Comparison of ENCODE assay signal across 2 cellular contexts in the genomic region with DNA sequence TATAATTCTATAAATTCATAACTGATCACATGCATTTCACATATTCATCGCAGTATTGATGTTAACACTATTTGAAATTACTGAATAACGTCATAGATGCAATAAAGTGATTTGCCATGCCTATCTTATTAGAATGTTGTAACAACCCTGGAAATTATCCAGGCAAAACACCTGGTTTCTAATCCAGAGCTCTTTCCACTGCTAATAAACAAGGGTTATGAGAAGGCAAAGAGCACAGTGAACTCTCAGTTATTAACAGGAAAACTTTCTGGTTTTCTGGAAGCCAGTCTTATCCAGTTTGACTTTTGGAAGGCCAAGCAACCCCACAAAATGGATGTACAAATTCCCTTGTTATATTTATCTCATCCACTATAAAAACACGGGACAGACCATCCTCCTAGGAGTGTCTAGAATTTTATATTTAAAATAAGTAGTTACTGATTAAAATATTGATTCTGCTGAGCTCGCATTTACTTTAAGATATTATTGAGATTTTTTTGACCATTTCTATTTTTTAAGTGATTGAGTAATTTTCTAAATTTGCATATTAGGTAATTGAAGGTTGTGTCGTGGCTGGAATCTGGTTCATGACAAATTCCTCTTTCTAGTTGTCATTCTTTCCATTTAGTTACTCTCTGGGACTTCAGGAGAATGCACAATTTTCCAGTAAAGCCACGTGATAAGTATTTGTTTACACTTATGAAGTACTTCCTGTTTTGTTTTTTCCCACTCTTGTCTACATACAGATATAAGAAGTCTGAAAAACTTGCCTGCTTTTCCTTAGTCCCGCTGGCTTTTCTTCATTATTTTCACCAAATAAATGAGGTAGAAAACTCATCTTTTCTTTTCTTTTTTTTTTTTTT.
TF ChIP-seq lines count a peak whose summit lies in the region.

No MANE protein-coding gene starts in this region.

TF ChIP-seq in K562, 482 proteins besides CTCF, POLR2A, EP300 and RAD21 (continued from another document):
- no peak for TF ChIP-seq POLR2B (IDR thresholded peaks at IDR 0.05; ENCODE audit: low read depth, partially characterized antibody)
- TF ChIP-seq ZNF639 (CRISPR knock-in tag; conservative IDR thresholded peaks at IDR 0.05 in 1 of 2, IDR thresholded peaks at IDR 0.05 in 1 of 2), result no peak
- no peak for TF ChIP-seq CREBBP (IDR thresholded peaks at IDR 0.05; ENCODE audit: low read depth, low read length)
- TF ChIP-seq HDAC2 (IDR thresholded peaks at IDR 0.05), result no peak
- no peak for TF ChIP-seq RBM22 (IDR thresholded peaks at IDR 0.05; ENCODE audit: low read depth, low read length, poor library complexity, severe bottlenecking)
- no peak for TF ChIP-seq RBM15 (IDR thresholded peaks at IDR 0.05; ENCODE audit: insufficient read depth, low read length)
- no peak for TF ChIP-seq ETV6 (IDR thresholded peaks at IDR 0.05; ENCODE audit: borderline replicate concordance in 1 of 2, low read depth in 2 of 2, low read length in 1 of 2)
- TF ChIP-seq ETV6 (CRISPR knock-in tag; IDR thresholded peaks at IDR 0.05; ENCODE audit: borderline replicate concordance), result no peak
- TF ChIP-seq NFATC3 (IDR thresholded peaks at IDR 0.05), result no peak
- no peak for TF ChIP-seq STAT5B (CRISPR knock-in tag; IDR thresholded peaks at IDR 0.05)
- no peak for TF ChIP-seq ERF (CRISPR knock-in tag; IDR thresholded peaks at IDR 0.05)
- peak; percentile 55 for TF ChIP-seq L3MBTL2 (IDR thresholded peaks at IDR 0.05)
- TF ChIP-seq, protein P1, sequence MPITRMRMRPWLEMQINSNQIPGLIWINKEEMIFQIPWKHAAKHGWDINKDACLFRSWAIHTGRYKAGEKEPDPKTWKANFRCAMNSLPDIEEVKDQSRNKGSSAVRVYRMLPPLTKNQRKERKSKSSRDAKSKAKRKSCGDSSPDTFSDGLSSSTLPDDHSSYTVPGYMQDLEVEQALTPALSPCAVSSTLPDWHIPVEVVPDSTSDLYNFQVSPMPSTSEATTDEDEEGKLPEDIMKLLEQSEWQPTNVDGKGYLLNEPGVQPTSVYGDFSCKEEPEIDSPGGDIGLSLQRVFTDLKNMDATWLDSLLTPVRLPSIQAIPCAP (CRISPR knock-in tag; IDR thresholded peaks at IDR 0.05; ENCODE audit: borderline replicate concordance), result no peak
- peak; percentile 64 for TF ChIP-seq C11orf30 (IDR thresholded peaks at IDR 0.05; ENCODE audit: low read depth)
- TF ChIP-seq MAFG (tag; conservative IDR thresholded peaks at IDR 0.05), result peak; percentile 67
- no peak for TF ChIP-seq BRD4 (IDR thresholded peaks at IDR 0.05)
- no peak for TF ChIP-seq RBM34 (IDR thresholded peaks at IDR 0.05; ENCODE audit: borderline replicate concordance, insufficient read depth, low read length)
- peak; percentile 24; the same call in 1 of the 2 replicates for TF ChIP-seq MAFK (IDR thresholded peaks at IDR 0.05; ENCODE audit: low read length)
- TF ChIP-seq RAD51 (IDR thresholded peaks at IDR 0.05; ENCODE audit: borderline replicate concordance, low read depth), result peak; percentile 49; the same call in 1 of the 2 replicates
TF ChIP-seq in K562: peak in this region for 8.

TF ChIP-seq in liver, 16 proteins besides CTCF, POLR2A, EP300 and RAD21 (continued from another document):
- no peak for TF ChIP-seq NR2F2 (IDR thresholded peaks at IDR 0.05)
- no peak for TF ChIP-seq ZBTB33 (IDR thresholded peaks at IDR 0.05)
- TF ChIP-seq, protein P2, sequence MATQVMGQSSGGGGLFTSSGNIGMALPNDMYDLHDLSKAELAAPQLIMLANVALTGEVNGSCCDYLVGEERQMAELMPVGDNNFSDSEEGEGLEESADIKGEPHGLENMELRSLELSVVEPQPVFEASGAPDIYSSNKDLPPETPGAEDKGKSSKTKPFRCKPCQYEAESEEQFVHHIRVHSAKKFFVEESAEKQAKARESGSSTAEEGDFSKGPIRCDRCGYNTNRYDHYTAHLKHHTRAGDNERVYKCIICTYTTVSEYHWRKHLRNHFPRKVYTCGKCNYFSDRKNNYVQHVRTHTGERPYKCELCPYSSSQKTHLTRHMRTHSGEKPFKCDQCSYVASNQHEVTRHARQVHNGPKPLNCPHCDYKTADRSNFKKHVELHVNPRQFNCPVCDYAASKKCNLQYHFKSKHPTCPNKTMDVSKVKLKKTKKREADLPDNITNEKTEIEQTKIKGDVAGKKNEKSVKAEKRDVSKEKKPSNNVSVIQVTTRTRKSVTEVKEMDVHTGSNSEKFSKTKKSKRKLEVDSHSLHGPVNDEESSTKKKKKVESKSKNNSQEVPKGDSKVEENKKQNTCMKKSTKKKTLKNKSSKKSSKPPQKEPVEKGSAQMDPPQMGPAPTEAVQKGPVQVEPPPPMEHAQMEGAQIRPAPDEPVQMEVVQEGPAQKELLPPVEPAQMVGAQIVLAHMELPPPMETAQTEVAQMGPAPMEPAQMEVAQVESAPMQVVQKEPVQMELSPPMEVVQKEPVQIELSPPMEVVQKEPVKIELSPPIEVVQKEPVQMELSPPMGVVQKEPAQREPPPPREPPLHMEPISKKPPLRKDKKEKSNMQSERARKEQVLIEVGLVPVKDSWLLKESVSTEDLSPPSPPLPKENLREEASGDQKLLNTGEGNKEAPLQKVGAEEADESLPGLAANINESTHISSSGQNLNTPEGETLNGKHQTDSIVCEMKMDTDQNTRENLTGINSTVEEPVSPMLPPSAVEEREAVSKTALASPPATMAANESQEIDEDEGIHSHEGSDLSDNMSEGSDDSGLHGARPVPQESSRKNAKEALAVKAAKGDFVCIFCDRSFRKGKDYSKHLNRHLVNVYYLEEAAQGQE (IDR thresholded peaks at IDR 0.05), result no peak
- peak in 1 of 2 donors; percentile 18 for TF ChIP-seq HNF4A (conservative IDR thresholded peaks at IDR 0.05)
- TF ChIP-seq JUND (IDR thresholded peaks at IDR 0.05), result no peak
- TF ChIP-seq HNF4G (IDR thresholded peaks at IDR 0.05), result no peak
- TF ChIP-seq YY1 (IDR thresholded peaks at IDR 0.05), result peak; percentile 45
